In genomic region chr7:66654275-66655112, GRCh38 we compare ENCODE assay signal across 8 cellular contexts. TPM values are rescaled to one million over a fixed set of nuclear protein-coding genes. Genes with fewer than 3 reads are reported as not detected.
DNase-seq lines count a peak whose midpoint lies in the region; ATAC-seq, FAIRE-seq and TF ChIP-seq lines count a peak whose summit lies in the region.

No MANE protein-coding gene starts in this region.

- ATAC-seq in HG02678 (IDR thresholded peaks at IDR 0.05; ENCODE audit: unreplicated experiment) (peak; percentile 93), Right ventricle myocardium superior (ENCODE audit: poor library complexity) (peak; percentile 98), pancreas (peak; percentile 95 to 99 (median 98))

- peak; percentile 92 for DNase-seq in GM12864 (ENCODE audit: low read depth)
- DNase-seq in NCI-H1105 treated with DMSO at 0.1 percent for 48 hours (lab: John Stamatoyannopoulos, UW), result peak; percentile 97
- peak; percentile 96 for DNase-seq in SKM-1 treated with dmso at 0.1 percent for 144 hours (lab: John Stamatoyannopoulos, UW; ENCODE audit: unreplicated experiment)
- DNase-seq in activated naive CD8-positive, alpha-beta T cell treated with anti-CD3 and anti-CD28 coated beads, Interleukin-2, amount 50 U/mL, for 16 hours (ENCODE audit: low read depth, low spot score), result peak; percentile 91
- peak; percentile 99 for DNase-seq in Right ventricle myocardium superior
- DNase-seq in pancreas, result peak; percentile 97 to 99 (median 98)
- peak; percentile 98 to 99 for DNase-seq in tibial artery

- H3K4me1 ChIP-seq in pancreas, result no peaks in the 10 kb centered on the region
- H3K4me1 ChIP-seq in tibial artery, result peaks cover 0 to 23% (median 9%) of the 10 kb centered on the region in 4 donors

- peak overlapping the region; percentile 96 to 99 (median 98) for H3K27ac ChIP-seq in pancreas
- peak overlapping the region; percentile 97 to 100 for H3K27ac ChIP-seq in tibial artery

- no peak for TF ChIP-seq CTCF in GM12864 (IDR thresholded peaks at IDR 0.05; ENCODE audit: low read depth, low read length, missing control alignments)
- no peak for TF ChIP-seq CTCF in pancreas (IDR thresholded peaks at IDR 0.05)
- TF ChIP-seq CTCF in tibial artery (IDR thresholded peaks at IDR 0.05), result peak in 1 of 2 experiments; percentile 20

- intact Hi-C loops in Right ventricle myocardium superior (cut with DNase I) (no loop called here), pancreas (cut with DNase I) (no loop called here), tibial artery (cut with DNase I; ENCODE audit: low total_unique reads) (loop anchor here (2.0 to 10.0 kb wide), 3 partner anchors 28 to 340 kb away; partner anchors contain the start of genes SBDS and TYW1)

- H3K9me3 ChIP-seq in pancreas (no peaks in the 10 kb centered on the region), tibial artery (no peaks in the 10 kb centered on the region)

- H3K36me3 ChIP-seq in pancreas (no peaks in the 10 kb centered on the region), tibial artery (no peaks in the 10 kb centered on the region)

- H3K27me3 ChIP-seq in pancreas (no peaks in the 10 kb centered on the region), tibial artery (no peaks in the 10 kb centered on the region)

- no peak for FAIRE-seq in pancreas (lab: Jason Lieb, UNC)

- WGBS in pancreas, 2 donors, result 0 to 1% methylated on average over 65 to 92 of the region's 92 CpGs

- H3K4me3 ChIP-seq in GM12864 (ENCODE audit: low read depth, low read length), result peak overlapping the region; percentile 91
- H3K4me3 ChIP-seq in pancreas, result peak overlapping the region; percentile 60 to 97 (median 81)
- H3K4me3 ChIP-seq in tibial artery, result peak overlapping the region; percentile 93 to 99

RNA-seq across cellular contexts. Expression of gene KCTD7, which starts 25.8 kb away (rescaled TPM):
- total RNA-seq in Right ventricle myocardium superior (8.0 TPM), pancreas (1 to 10 TPM; 1.8 to 5.4 (median 2.5) TPM)
- 1 to 10 TPM; 2.2 to 4.9 TPM for polyA plus RNA-seq in pancreas

Comparison
In these comparisons a context has a peak if more than half of its experiments do, and no peak if none do; other contexts are left out.
1. Peak in every context shown above with its lines: DNase-seq, ATAC-seq, H3K4me3 ChIP-seq and H3K27ac ChIP-seq.